In the genomic region with DNA sequence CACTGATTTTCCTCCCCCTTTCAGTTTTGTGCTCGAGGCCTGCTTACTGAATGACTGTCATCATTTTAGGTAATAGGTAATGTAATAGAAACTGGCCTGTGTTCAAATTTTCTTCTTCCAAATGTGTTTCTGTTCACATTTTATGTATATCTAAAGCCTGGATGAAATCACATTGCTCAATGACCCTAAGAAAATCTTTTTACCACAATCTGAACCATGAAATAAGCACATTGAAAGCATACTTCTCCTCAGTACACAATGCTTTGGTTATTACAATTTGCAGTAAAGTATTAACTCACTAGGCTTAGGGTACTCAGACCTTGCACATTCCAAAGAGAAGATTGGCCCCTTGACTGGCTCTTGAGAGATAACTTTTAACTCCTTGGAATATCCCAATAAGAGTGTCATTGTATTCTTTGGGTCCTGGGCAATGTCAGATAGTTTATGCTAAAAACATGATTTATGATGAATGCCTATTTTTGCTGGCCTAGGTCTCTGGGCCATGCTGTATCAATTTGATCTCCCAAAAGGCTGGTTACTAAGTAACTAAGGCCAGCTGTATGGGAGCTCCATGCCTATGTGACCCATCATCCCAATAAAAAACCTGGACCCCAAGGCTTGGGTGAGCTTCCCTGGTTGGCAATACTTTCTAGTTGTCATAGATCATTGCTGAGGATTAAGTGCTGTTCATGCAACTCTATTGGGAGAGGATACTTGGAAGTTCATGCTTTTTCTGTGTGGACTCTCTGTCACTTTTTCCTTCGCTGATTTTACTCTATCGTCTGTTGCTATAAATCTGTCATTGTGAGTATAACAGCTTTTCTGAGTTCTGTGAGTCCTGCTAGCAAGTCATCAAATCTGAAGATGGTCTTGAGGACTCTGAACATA, we compare ENCODE assay signal across 21 cellular contexts.
"Had no signal": no experiment of that assay in that cellular context is flagged by ENCODE, and none has a peak within 500 bp of the region (broad histone marks: within the 10 kb centered on the region; RNA-seq: fewer than 3 reads in every experiment).

No MANE protein-coding gene starts in this region.

- H3K27me3 ChIP-seq: adrenal gland, colonic mucosa, neutrophil, pancreas, right lobe of liver, testis had no signal

- H3K4me3 ChIP-seq: adrenal gland, colonic mucosa, pancreas, right lobe of liver, testis had no signal

- H3K27ac Mint-ChIP-seq: activated naive CD4-positive, alpha-beta T cell treated with anti-CD3 and anti-CD28 coated beads, Interleukin-2, amount 50 U/mL, for 24 hours; brain; endodermal cell; memory B cell; naive thymus-derived CD8-positive, alpha-beta T cell; T-helper 1 cell treated with Interleukin-12 subunit alpha and Interleukin-12 subunit beta and Interleukin-4 antibody, amounts not matched to agents 30 μg/mL and 1 μg/mL, for 36 hours; type B pancreatic cell had no signal

- H3K4me1 Mint-ChIP-seq: activated naive CD4-positive, alpha-beta T cell treated with anti-CD3 and anti-CD28 coated beads, Interleukin-2, amount 50 U/mL, for 24 hours; memory B cell had no signal

- FAIRE-seq: pancreas, small intestine had no signal

- H3K9me3 ChIP-seq: adrenal gland, colonic mucosa, neutrophil, pancreas, right lobe of liver, testis had no signal

- H3K27ac ChIP-seq: adrenal gland, colonic mucosa, epithelial cell of prostate, neutrophil, pancreas, right lobe of liver, testis had no signal

- H3K27me3 Mint-ChIP-seq: activated naive CD4-positive, alpha-beta T cell treated with anti-CD3 and anti-CD28 coated beads, Interleukin-2, amount 50 U/mL, for 24 hours; brain; memory B cell; naive thymus-derived CD8-positive, alpha-beta T cell had no signal

- H3K9me3 Mint-ChIP-seq: activated naive CD4-positive, alpha-beta T cell treated with anti-CD3 and anti-CD28 coated beads, Interleukin-2, amount 50 U/mL, for 24 hours; brain; endodermal cell; memory B cell; naive thymus-derived CD8-positive, alpha-beta T cell; T-helper 1 cell treated with Interleukin-12 subunit alpha and Interleukin-12 subunit beta and Interleukin-4 antibody, amounts not matched to agents 30 μg/mL and 1 μg/mL, for 36 hours; type B pancreatic cell had no signal

- DNase-seq: activated CD4-positive, alpha-beta T cell treated with anti-CD3 and anti-CD28 coated beads, Interleukin-2, amount 50 U/mL, for 4 hours; activated CD4-positive, CD25-positive, alpha-beta regulatory T cell treated with anti-CD3 and anti-CD28 coated beads, Interleukin-2, amount 50 U/mL, for 72 hours; activated gamma-delta T cell; adrenal gland; caudate nucleus; colonic mucosa; endodermal cell; hypothalamus; naive thymus-derived CD8-positive, alpha-beta T cell; pancreas; right lobe of liver; small intestine; stimulated activated CD4-positive, alpha-beta T cell treated with anti-CD3 and anti-CD28 coated beads, Interleukin-4, amount 100 ng/mL, for 1 hour; testis had no signal

- H3K36me3 Mint-ChIP-seq: brain, memory B cell, type B pancreatic cell had no signal

- ATAC-seq: naive thymus-derived CD8-positive, alpha-beta T cell; pancreas; right lobe of liver had no signal

- H3K4me3 Mint-ChIP-seq: activated naive CD4-positive, alpha-beta T cell treated with anti-CD3 and anti-CD28 coated beads, Interleukin-2, amount 50 U/mL, for 24 hours; brain; endodermal cell; memory B cell; naive thymus-derived CD8-positive, alpha-beta T cell; T-helper 1 cell treated with Interleukin-12 subunit alpha and Interleukin-12 subunit beta and Interleukin-4 antibody, amounts not matched to agents 30 μg/mL and 1 μg/mL, for 36 hours; type B pancreatic cell had no signal

- H3K4me1 ChIP-seq: adrenal gland, colonic mucosa, pancreas, right lobe of liver, testis had no signal

- H3K36me3 ChIP-seq: adrenal gland, colonic mucosa, neutrophil, pancreas, right lobe of liver had no signal
